Comparison of ENCODE assay signal across 17 cellular contexts in the genomic region with DNA sequence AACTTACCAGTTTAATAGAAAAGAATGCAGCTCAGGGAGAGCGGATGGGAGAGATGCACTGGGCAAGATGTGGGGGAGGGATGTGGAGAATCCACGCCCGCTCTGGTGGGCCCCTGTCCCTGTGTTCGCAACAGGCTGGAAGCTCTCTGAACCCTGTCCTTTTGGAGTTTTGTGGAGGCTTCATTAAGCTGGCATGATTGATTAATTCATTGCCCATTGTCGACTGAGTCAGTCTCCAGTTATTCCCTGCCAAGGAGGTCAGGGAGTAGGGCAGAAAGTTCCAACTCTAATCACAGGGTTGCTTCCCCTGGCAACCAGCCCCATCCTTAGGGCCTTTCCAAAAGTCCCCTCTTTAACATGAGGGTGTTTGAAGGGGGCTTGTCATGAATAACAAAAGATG.
DNase-seq lines count a peak whose midpoint lies in the region; ATAC-seq, FAIRE-seq and TF ChIP-seq lines count a peak whose summit lies in the region.
"Had no signal": no experiment of that assay in that cellular context is flagged by ENCODE, and none has a peak within 500 bp of the region (broad histone marks: within the 10 kb centered on the region; RNA-seq: fewer than 3 reads in every experiment).

No MANE protein-coding gene starts in this region.

- H3K9me3 ChIP-seq in small intestine (ENCODE audit: control insufficient read depth, low read depth), result no peaks in the 10 kb centered on the region
- H3K9me3 ChIP-seq: Caco-2 had no signal

- FAIRE-seq in small intestine (lab: Jason Lieb, UNC), result no peak
- FAIRE-seq: GM12891 had no signal

- H3K4me3 ChIP-seq in coronary artery, result no peak overlapping the region
- H3K4me3 ChIP-seq in mesendoderm (ENCODE audit: low read length), result no peak overlapping the region
- no peak overlapping the region for H3K4me3 ChIP-seq in small intestine (ENCODE audit: low read depth in 1 of 2, low read length in 2 of 2)

- ATAC-seq in HG03460 (IDR thresholded peaks at IDR 0.05; ENCODE audit: unreplicated experiment), result no peak

- no peak overlapping the region for H3K9ac ChIP-seq in mesendoderm (ENCODE audit: low read length)

- H2AK5ac ChIP-seq in mesendoderm (ENCODE audit: low read length), result no peak overlapping the region

- no peak overlapping the region for H3K56ac ChIP-seq in mesendoderm (ENCODE audit: low read length)

- no CpG with 5 or more reads among the region's 5 CpGs for WGBS in mesendoderm (ENCODE audit: extremely low coverage, insufficient coverage, low lambda C conversion rate)
- 46 to 67% (median 54%) methylated on average over 5 of the region's 5 CpGs for WGBS in small intestine, 3 donors

- DNase-seq in NCI-H2196 (lab: John Stamatoyannopoulos, UW; ENCODE audit: unreplicated experiment) (peak; percentile 18), NCI-H2196 treated with DMSO at 0.1 percent for 48 hours (lab: John Stamatoyannopoulos, UW; ENCODE audit: unreplicated experiment) (no peak), coronary artery (ENCODE audit: low spot score) (peak; percentile 14), mesendoderm (no peak), small intestine (peak; percentile 60), NCI-H187 treated with DMSO at 0.1 percent for 48 hours (lab: John Stamatoyannopoulos, UW) (no peak), NCI-H82 (lab: John Stamatoyannopoulos, UW) (no peak)
- DNase-seq: 8988T; Caco-2; CD4-positive, alpha-beta T cell; EL; KG1; NCI-H1694 treated with DMSO at 0.1 percent for 48 hours; NCI-H446; Right ventricle myocardium superior had no signal

- no peaks in the 10 kb centered on the region for H3K79me1 ChIP-seq in mesendoderm (ENCODE audit: low read length)

- no peaks in the 10 kb centered on the region for H3K79me2 ChIP-seq in mesendoderm (ENCODE audit: control insufficient read depth, insufficient read depth, low read length)

- peak overlapping the region; percentile 30 for H2BK120ac ChIP-seq in mesendoderm (ENCODE audit: low read depth, low read length)

- H3K23ac ChIP-seq in mesendoderm (ENCODE audit: low read length), result no peak overlapping the region

- H3K36me3 ChIP-seq in mesendoderm (ENCODE audit: control insufficient read depth, insufficient read depth, low read length) (no peaks in the 10 kb centered on the region), small intestine (ENCODE audit: control insufficient read depth in 2 of 2, insufficient read depth in 2 of 2, low read length in 2 of 2) (no peaks in the 10 kb centered on the region)

- no peak for TF ChIP-seq CTCF in coronary artery (IDR thresholded peaks at IDR 0.05)

- H4K8ac ChIP-seq in mesendoderm (ENCODE audit: low read depth, low read length), result no peak overlapping the region

- H3K4ac ChIP-seq in mesendoderm (ENCODE audit: low read depth, low read length), result no peak overlapping the region

- H3K27me3 ChIP-seq in mesendoderm (ENCODE audit: insufficient read depth, low read length, poor library complexity), result no peaks in the 10 kb centered on the region
- no peaks in the 10 kb centered on the region for H3K27me3 ChIP-seq in small intestine (ENCODE audit: control insufficient read depth in 2 of 2, insufficient read depth in 2 of 2, low read length in 2 of 2)

- no peak overlapping the region for H3K4me2 ChIP-seq in mesendoderm (ENCODE audit: low read length)

- H2BK15ac ChIP-seq in mesendoderm (replicated peaks; ENCODE audit: low read depth), result no peak overlapping the region

- H3K4me1 ChIP-seq in mesendoderm (ENCODE audit: control insufficient read depth, low read depth, low read length), result peaks cover 10% of the 10 kb centered on the region
- peaks cover 8 to 13% of the 10 kb centered on the region in 2 donors for H3K4me1 ChIP-seq in small intestine (ENCODE audit: control insufficient read depth in 2 of 2, insufficient read depth in 1 of 2, low read depth in 1 of 2, low read length in 1 of 2)

- no peak overlapping the region for H4K5ac ChIP-seq in mesendoderm (ENCODE audit: low read length)

- no peak overlapping the region for H3K27ac ChIP-seq in coronary artery
- H3K27ac ChIP-seq in mesendoderm (ENCODE audit: low read depth, low read length), result no peak overlapping the region
- H3K27ac ChIP-seq in small intestine (ENCODE audit: low read depth in 1 of 2, low read length in 1 of 2), result no peak overlapping the region

- peak overlapping the region; percentile 25 for H3K18ac ChIP-seq in mesendoderm (ENCODE audit: low read length)

- H2BK5ac ChIP-seq in mesendoderm (ENCODE audit: low read length), result no peak overlapping the region

Comparison
In these comparisons a context has a peak if more than half of its experiments do, and no peak if none do; other contexts are left out.
1. DNase-seq: peak in NCI-H2196 (single experiment), coronary artery (single experiment) and small intestine (single experiment); none in NCI-H2196 treated with DMSO at 0.1 percent for 48 hours (single experiment), mesendoderm (single experiment), NCI-H187 treated with DMSO at 0.1 percent for 48 hours (single experiment) and NCI-H82 (single experiment).